Comparison of ENCODE assay signal across 9 cellular contexts in the genomic region with DNA sequence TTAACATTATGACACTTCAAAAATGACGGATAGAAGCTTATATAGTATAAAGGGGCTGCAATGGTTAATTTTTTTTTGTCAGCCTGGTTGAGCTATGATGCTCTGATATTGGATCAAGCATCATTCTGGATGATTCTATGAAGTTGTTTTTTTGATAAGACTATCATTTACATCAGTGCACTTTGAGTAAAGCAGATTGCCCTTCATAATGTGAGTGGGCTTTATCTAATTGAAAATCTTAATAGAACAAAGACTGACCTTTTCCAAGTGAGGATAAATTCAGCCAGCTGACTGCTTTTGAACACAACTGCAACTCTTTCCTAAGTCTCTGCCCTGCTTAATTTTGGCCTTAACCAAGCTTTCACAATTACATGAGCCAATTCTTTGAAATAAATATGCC.
"Had no signal": no experiment of that assay in that cellular context is flagged by ENCODE, and none has a peak within 500 bp of the region (broad histone marks: within the 10 kb centered on the region; RNA-seq: fewer than 3 reads in every experiment).

No MANE protein-coding gene starts in this region.

- H3K4me3 ChIP-seq: GM23248, GM23338, HAP-1 had no signal

- ATAC-seq: GM23338, HCT116 had no signal

- H3K9ac ChIP-seq: GM23248 had no signal

- H3K27ac ChIP-seq: GM23248 had no signal

- DNase-seq: GM23248, GOT3, H7, H9, HCEC 1CT, HFFc6 had no signal

- H3K9me3 ChIP-seq: HAP-1 had no signal

- H3K4me2 ChIP-seq: GM23338 had no signal

- H3K36me3 ChIP-seq: HAP-1 had no signal

- H3K4me1 ChIP-seq: HAP-1 had no signal

- H2AFZ ChIP-seq: GM23248, GM23338 had no signal
